In genomic region chr14:24335461-24336146, GRCh38 we compare ENCODE assay signal across 12 cellular contexts. TPM values are rescaled to one million over a fixed set of nuclear protein-coding genes. Genes with fewer than 3 reads are reported as not detected.
DNase-seq lines count a peak whose midpoint lies in the region; ATAC-seq, FAIRE-seq and TF ChIP-seq lines count a peak whose summit lies in the region.
"Had no signal": no experiment of that assay in that cellular context is flagged by ENCODE, and none has a peak within 500 bp of the region (broad histone marks: within the 10 kb centered on the region; RNA-seq: fewer than 3 reads in every experiment).

No MANE protein-coding gene starts in this region.

- H4K8ac ChIP-seq in H1 (ENCODE audit: extremely low read depth, insufficient read depth, low read length) = no peak overlapping the region; the same call in 1 of the 2 replicates

- H3K9me3 ChIP-seq in H1 (ENCODE audit: insufficient read depth in 2 of 2, low read depth in 1 of 2, low read length in 1 of 2) (no peaks in the 10 kb centered on the region), neutrophil (no peaks in the 10 kb centered on the region)
- H3K9me3 ChIP-seq: body of pancreas had no signal

- 0 out of 2 replicates have a peak overlapping the region, but pooled peaks have one; percentile 17 for H2BK12ac ChIP-seq in H1 (ENCODE audit: low read depth, low read length)

- FAIRE-seq in HTR-8/SVneo (lab: Jason Lieb, UNC) (no peak), H1 (lab: Jason Lieb, UNC) (no peak)

- no peak for ATAC-seq in GM21515 (IDR thresholded peaks at IDR 0.05; ENCODE audit: unreplicated experiment)
- ATAC-seq in GM21381 (IDR thresholded peaks at IDR 0.05; ENCODE audit: unreplicated experiment) = no peak
- ATAC-seq: body of pancreas had no signal

- WGBS in H1 (ENCODE audit: extremely low coverage in 1 of 2, insufficient coverage in 1 of 2, insufficient read length in 1 of 2, insufficient replicate concordance in 2 of 2, low coverage in 1 of 2, low lambda C conversion rate in 2 of 2, missing lambda C conversion rate in 1 of 2), 2 experiments = 62% methylated on average over 12 of the region's 12 CpGs; no CpG with 5 or more reads in 1 of the 2 experiments

- no peak overlapping the region for H3K14ac ChIP-seq in H1 (ENCODE audit: insufficient read length)

- no peak overlapping the region for H2AK5ac ChIP-seq in H1 (ENCODE audit: low read depth, low read length)

- H3K79me2 ChIP-seq in H1 (ENCODE audit: control insufficient read depth in 1 of 2, insufficient read depth in 2 of 2, low read length in 2 of 2) = no peaks in the 10 kb centered on the region

- TF ChIP-seq CTCF in H1 (IDR thresholded peaks at IDR 0.05; ENCODE audit: control extremely low read depth in 1 of 3, insufficient read depth in 1 of 3, low read depth in 1 of 3, low read length in 3 of 3) (no peak), neutrophil (IDR thresholded peaks at IDR 0.05) (no peak)

- no peak overlapping the region for H3K56ac ChIP-seq in H1 (replicated peaks; ENCODE audit: insufficient read length, low read depth, low read length)

- H2BK15ac ChIP-seq in H1 (ENCODE audit: low read length) = peak overlapping the region; percentile 53; the same call in 1 of the 2 replicates

- peaks cover 0 to 20% (median 9%) of the 10 kb centered on the region in 4 experiments; a peak in 5 of 7 replicates for H3K4me1 ChIP-seq in H1 (replicated peaks in 1 of 4; ENCODE audit: control insufficient read depth in 3 of 4, insufficient read depth in 4 of 4, low read length in 3 of 4)
- H3K4me1 ChIP-seq in neutrophil (ENCODE audit: control insufficient read depth in 1 of 2, insufficient read depth in 1 of 2, low read depth in 1 of 2, low read length in 1 of 2) = peaks cover 89 to 94% of the 10 kb centered on the region in 2 experiments

- no peak overlapping the region for H2BK120ac ChIP-seq in H1 (replicated peaks; ENCODE audit: low read depth, low read length)

- no peak for TF ChIP-seq RAD21 in H1 (IDR thresholded peaks at IDR 0.05 in 1 of 2, conservative IDR thresholded peaks at IDR 0.05 in 1 of 2; ENCODE audit: low read depth in 2 of 2, low read length in 2 of 2)

- CTCF ChIA-PET in H1 (lab: Charles Lee; ENCODE audit: partially characterized antibody) = interaction anchor here (0.8 to 27.8 kb wide), 15 partner anchors 10 to 108 kb away, joined by 3 to 664 read pairs (median 5); partner anchors contain the start of genes CBLN3, CIDEB, KHNYN and LTB4R

- POLR2A ChIA-PET in H1 (lab: Charles Lee; ENCODE audit: partially characterized antibody) = interaction anchor here (1.4 to 5.8 kb wide), 8 partner anchors 10 to 106 kb away, joined by 3 to 46 read pairs (median 4); partner anchors contain the start of genes CBLN3, DHRS1, KHNYN and NOP9

- H3K9ac ChIP-seq in H1 (replicated peaks in 1 of 4; ENCODE audit: extremely low read depth in 1 of 4, low read depth in 3 of 4, low read length in 3 of 4) = no peak overlapping the region

- H3K79me1 ChIP-seq in H1 (ENCODE audit: low read depth, low read length) = no peaks in the 10 kb centered on the region

- peaks cover 0 to 2% of the 10 kb centered on the region in 2 experiments for H4K20me1 ChIP-seq in H1 (replicated peaks in 1 of 2; ENCODE audit: control insufficient read depth in 1 of 2, insufficient read depth in 2 of 2, low read length in 2 of 2)

- no peak overlapping the region for H3K23ac ChIP-seq in H1 (ENCODE audit: insufficient read length)

- H3K4ac ChIP-seq in H1 (replicated peaks; ENCODE audit: insufficient read length, low read depth, low read length) = no peak overlapping the region

- H3K36me3 ChIP-seq in H1 (ENCODE audit: control insufficient read depth in 2 of 4, insufficient read depth in 4 of 4, low read length in 3 of 4) (no peaks in the 10 kb centered on the region), neutrophil (peaks cover 33% of the 10 kb centered on the region)

- peak overlapping the region in 2 of 4 experiments; percentile 52 to 76; a peak in 2 of 8 replicates for H3K4me3 ChIP-seq in H1 (ENCODE audit: extremely low read depth in 1 of 4, insufficient read depth in 2 of 4, low read depth in 3 of 4, low read length in 4 of 4)
- peak overlapping the region in 1 of 2 experiments; percentile 72 for H3K4me3 ChIP-seq in neutrophil (ENCODE audit: low read depth in 1 of 2, low read length in 1 of 2)
- H3K4me3 ChIP-seq: body of pancreas had no signal

- H3K23me2 ChIP-seq in H1 (ENCODE audit: low read depth, low read length) = peaks cover 26% of the 10 kb centered on the region

- no peak overlapping the region; the same call in 1 of the 2 replicates for H2BK20ac ChIP-seq in H1 (ENCODE audit: low read length)

- no peak overlapping the region; the same call in 1 of the 2 replicates for H2AFZ ChIP-seq in H1 (ENCODE audit: low read length)

- no peak for TF ChIP-seq EP300 in H1 (IDR thresholded peaks at IDR 0.05; ENCODE audit: borderline replicate concordance in 1 of 2, low read depth in 2 of 2, low read length in 2 of 2)

- peak overlapping the region; percentile 76 to 98 for H3K4me2 ChIP-seq in H1 (ENCODE audit: insufficient read depth in 1 of 2, low read depth in 2 of 2, low read length in 2 of 2)

- no peak overlapping the region for H4K91ac ChIP-seq in H1 (replicated peaks; ENCODE audit: insufficient read length, low read length)

- 0 out of 2 replicates have a peak overlapping the region, but pooled peaks have one; percentile 16 for H2BK5ac ChIP-seq in H1 (ENCODE audit: low read depth, low read length)

- H3K18ac ChIP-seq in H1 (ENCODE audit: extremely low read depth, low read length) = no peak overlapping the region

- TF ChIP-seq POLR2A in H1 (IDR thresholded peaks at IDR 0.05; ENCODE audit: control extremely low read depth in 1 of 2, low read depth in 2 of 2, low read length in 2 of 2) = no peak

- peaks cover 64 to 98% (median 87%) of the 10 kb centered on the region in 4 experiments for H3K27me3 ChIP-seq in H1 (replicated peaks in 1 of 4; ENCODE audit: control insufficient read depth in 3 of 4, extremely low read depth in 1 of 4, insufficient read depth in 3 of 4, low read length in 3 of 4)
- peaks cover 17% of the 10 kb centered on the region for H3K27me3 ChIP-seq in neutrophil

- DNase-seq in CMK (ENCODE audit: low read depth) = peak; percentile 54
- peak; percentile 19 for DNase-seq in HTR-8/SVneo (ENCODE audit: insufficient read length, low spot score)
- no peak for DNase-seq in H1 (ENCODE audit: low read depth in 1 of 2, low spot score in 2 of 2)
- no peak for DNase-seq in NCI-H510A treated with DMSO at 0.1 percent for 48 hours (lab: John Stamatoyannopoulos, UW)
- DNase-seq in kidney tubule cell (ENCODE audit: low spot score) = no peak
- DNase-seq: body of pancreas, Kasumi-1, NCI-H345 had no signal

- no peak overlapping the region for H4K5ac ChIP-seq in H1 (ENCODE audit: insufficient read length, low read depth, low read length)

- H3K27ac ChIP-seq in H1 (ENCODE audit: low read depth, low read length) (no peak overlapping the region), neutrophil (peak overlapping the region; percentile 21)

RNA-seq across cellular contexts. Expression of gene ADCY4, which starts 0.7 kb away (rescaled TPM):
- 0.35 and 0.69 TPM in 2 replicates for total RNA-seq in H1 (2021; fragmentation: NEBNext Ultra II Directional; extraction: Animal tissue kit (Norgen Biotek cat#: 25700))
- polyA plus RNA-seq in H1 (2011; rRNA removed) = 0.27 and 0.57 TPM in 2 replicates
- 0.45 TPM for polyA plus RNA-seq in H1 (2011; cell fraction: cytosol; rRNA removed)
- 7.5 TPM for polyA plus RNA-seq in H1 (2011; cell fraction: nucleus; rRNA removed)
- polyA plus RNA-seq in H1 (2012, experiment 1 of 2) = 0.40 to 0.81 TPM (median 0.56 TPM) in 4 replicates
- polyA plus RNA-seq in H1 (2012, experiment 2 of 2) = 0.14 TPM
- 0.51 TPM for polyA plus RNA-seq in H1 (2013, experiment 1 of 2)
- 0.37 TPM for polyA plus RNA-seq in H1 (2013, experiment 2 of 2)
- 1.4 and 2.2 TPM in 2 replicates for polyA minus RNA-seq in H1 (2011; rRNA and poly(A)+ RNA removed)
- polyA minus RNA-seq in H1 (2011; cell fraction: cytosol; rRNA and poly(A)+ RNA removed) = 2.1 TPM
- polyA minus RNA-seq in H1 (2011; cell fraction: nucleus; rRNA and poly(A)+ RNA removed) = 4.8 TPM

RNA-seq across cellular contexts. Expression of gene RIPK3, which starts 4.2 kb away (rescaled TPM):
- total RNA-seq in H1 (2021; fragmentation: NEBNext Ultra II Directional; extraction: Animal tissue kit (Norgen Biotek cat#: 25700)) = 0.39 and 0.55 TPM in 2 replicates
- polyA plus RNA-seq in H1 (2011; rRNA removed) = 0.20 and 0.24 TPM in 2 replicates
- polyA plus RNA-seq in H1 (2011; cell fraction: cytosol; rRNA removed) = 0.36 TPM
- polyA plus RNA-seq in H1 (2011; cell fraction: nucleus; rRNA removed) = 0.73 TPM
- 0.20 to 0.72 TPM (median 0.32 TPM) in 3 of 4 replicates, not detected in the other for polyA plus RNA-seq in H1 (2012, experiment 1 of 2)
- not detected for polyA plus RNA-seq in H1 (2012, experiment 2 of 2)
- polyA plus RNA-seq in H1 (2013, experiment 1 of 2) = 0.30 TPM
- polyA plus RNA-seq in H1 (2013, experiment 2 of 2) = 0.26 TPM
- polyA minus RNA-seq in H1 (2011; rRNA and poly(A)+ RNA removed) = 0.17 and 0.76 TPM in 2 replicates
- polyA minus RNA-seq in H1 (2011; cell fraction: cytosol; rRNA and poly(A)+ RNA removed) = not detected
- polyA minus RNA-seq in H1 (2011; cell fraction: nucleus; rRNA and poly(A)+ RNA removed) = 0.90 TPM
- total RNA-seq: neural crest cell had no signal

RNA-seq across cellular contexts. Expression of gene LTB4R, which starts 24.3 kb away (rescaled TPM):
- 4.1 and 6.8 TPM in 2 replicates for total RNA-seq in H1 (2021; fragmentation: NEBNext Ultra II Directional; extraction: Animal tissue kit (Norgen Biotek cat#: 25700))
- 6.7 and 9.7 TPM in 2 replicates for polyA plus RNA-seq in H1 (2011; rRNA removed)
- 9.0 TPM for polyA plus RNA-seq in H1 (2011; cell fraction: cytosol; rRNA removed)
- 70.2 TPM for polyA plus RNA-seq in H1 (2011; cell fraction: nucleus; rRNA removed)
- polyA plus RNA-seq in H1 (2012, experiment 1 of 2) = 7.9 to 10.8 TPM (median 9.6 TPM) in 4 replicates
- 2.2 TPM for polyA plus RNA-seq in H1 (2012, experiment 2 of 2)
- polyA plus RNA-seq in H1 (2013, experiment 1 of 2) = 4.9 TPM
- polyA plus RNA-seq in H1 (2013, experiment 2 of 2) = 4.3 TPM
- polyA minus RNA-seq in H1 (2011; rRNA and poly(A)+ RNA removed) = 2.8 and 8.7 TPM in 2 replicates
- 1.4 TPM for polyA minus RNA-seq in H1 (2011; cell fraction: cytosol; rRNA and poly(A)+ RNA removed)
- 12.2 TPM for polyA minus RNA-seq in H1 (2011; cell fraction: nucleus; rRNA and poly(A)+ RNA removed)

RNA-seq across cellular contexts. Expression of gene LTB4R2, which starts 25.7 kb away (rescaled TPM):
- total RNA-seq in H1 (2021; fragmentation: NEBNext Ultra II Directional; extraction: Animal tissue kit (Norgen Biotek cat#: 25700)) = 6.7 and 7.0 TPM in 2 replicates
- 5.3 and 9.8 TPM in 2 replicates for polyA plus RNA-seq in H1 (2011; rRNA removed)
- polyA plus RNA-seq in H1 (2011; cell fraction: cytosol; rRNA removed) = 7.5 TPM
- polyA plus RNA-seq in H1 (2011; cell fraction: nucleus; rRNA removed) = 52.3 TPM
- 5.3 to 9.0 TPM (median 7.0 TPM) in 4 replicates for polyA plus RNA-seq in H1 (2012, experiment 1 of 2)
- polyA plus RNA-seq in H1 (2012, experiment 2 of 2) = 1.1 TPM
- 3.7 TPM for polyA plus RNA-seq in H1 (2013, experiment 1 of 2)
- 3.1 TPM for polyA plus RNA-seq in H1 (2013, experiment 2 of 2)
- 4.1 TPM in 2 replicates for polyA minus RNA-seq in H1 (2011; rRNA and poly(A)+ RNA removed)
- 4.5 TPM for polyA minus RNA-seq in H1 (2011; cell fraction: cytosol; rRNA and poly(A)+ RNA removed)
- 20.5 TPM for polyA minus RNA-seq in H1 (2011; cell fraction: nucleus; rRNA and poly(A)+ RNA removed)

RNA-seq across cellular contexts. Expression of gene CIDEB, which starts 27.8 kb away (rescaled TPM):
- not detected in 2 replicates for total RNA-seq in H1 (2021; fragmentation: NEBNext Ultra II Directional; extraction: Animal tissue kit (Norgen Biotek cat#: 25700))
- 0.09 and 0.11 TPM in 2 replicates for polyA plus RNA-seq in H1 (2011; rRNA removed)
- polyA plus RNA-seq in H1 (2011; cell fraction: cytosol; rRNA removed) = 0.08 TPM
- polyA plus RNA-seq in H1 (2011; cell fraction: nucleus; rRNA removed) = 0.11 TPM
- polyA plus RNA-seq in H1 (2012, experiment 1 of 2) = 0.21 TPM in 1 of 4 replicates, not detected in the others
- not detected for polyA plus RNA-seq in H1 (2012, experiment 2 of 2)
- not detected for polyA plus RNA-seq in H1 (2013, experiment 1 of 2)
- polyA plus RNA-seq in H1 (2013, experiment 2 of 2) = not detected
- polyA minus RNA-seq in H1 (2011; rRNA and poly(A)+ RNA removed) = not detected in 2 replicates
- polyA minus RNA-seq in H1 (2011; cell fraction: cytosol; rRNA and poly(A)+ RNA removed) = not detected
- not detected for polyA minus RNA-seq in H1 (2011; cell fraction: nucleus; rRNA and poly(A)+ RNA removed)
- total RNA-seq: neural crest cell had no signal

Comparison
In these comparisons a context has a peak if more than half of its experiments do, and no peak if none do; other contexts are left out.
1. DNase-seq: peak in CMK (single experiment) and HTR-8/SVneo (single experiment); none in H1 (0 of 2), NCI-H510A treated with DMSO at 0.1 percent for 48 hours (single experiment) and kidney tubule cell (single experiment).